14 cellular contexts compared by ENCODE assay signal in the genomic region with DNA sequence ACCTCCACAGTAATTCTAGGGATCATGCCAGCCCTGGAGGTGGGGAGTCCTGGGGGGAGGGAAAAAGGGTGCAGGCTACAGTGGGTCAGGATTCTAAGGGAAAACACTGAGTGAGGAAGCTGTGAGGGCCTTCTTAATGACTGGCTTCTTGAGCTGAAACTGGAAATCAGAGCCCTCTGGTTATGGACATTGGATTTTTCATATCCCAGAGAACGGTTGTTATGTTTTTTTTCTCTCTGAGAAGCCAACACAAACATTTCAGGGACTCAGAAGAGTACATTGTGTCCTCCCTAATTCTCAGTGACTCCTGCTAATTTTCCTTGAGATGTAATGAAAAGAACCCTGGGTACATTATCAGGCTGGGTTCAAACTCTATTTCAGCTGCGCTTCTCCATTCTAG.
A peak's percentile ranks its signal among the peaks of the same experiment; 100 is the strongest.
DNase-seq lines count a peak whose midpoint lies in the region; ATAC-seq, FAIRE-seq and TF ChIP-seq lines count a peak whose summit lies in the region.
"Had no signal": no experiment of that assay in that cellular context is flagged by ENCODE, and none has a peak within 500 bp of the region (broad histone marks: within the 10 kb centered on the region; RNA-seq: fewer than 3 reads in every experiment).

No MANE protein-coding gene starts in this region.

- DNase-seq in PC-3 (no peak), fibroblast of mammary gland (ENCODE audit: low read depth) (peak; percentile 1), pancreas (no peak), hippocampal formation (lab: John Stamatoyannopoulos, UW) (no peak), GM10266 (ENCODE audit: extremely low spot score) (no peak)
- DNase-seq: activated CD4-positive, alpha-beta T cell treated with anti-CD3 and anti-CD28 coated beads for 36 hours; activated naive CD8-positive, alpha-beta T cell treated with anti-CD3 and anti-CD28 coated beads for 36 hours; nucleus accumbens; stimulated activated CD4-positive, alpha-beta T cell treated with anti-CD3 and anti-CD28 coated beads, Interleukin-2, amount 100 ng/mL, for 48 hours had no signal

- no peak for ATAC-seq in PC-3
- peak in 2 of 4 donors; percentile 9 to 15 for ATAC-seq in pancreas
- no peak for ATAC-seq in HG02970 (IDR thresholded peaks at IDR 0.05; ENCODE audit: low FRiP score, unreplicated experiment)
- no peak for ATAC-seq in GM19467 (IDR thresholded peaks at IDR 0.05; ENCODE audit: unreplicated experiment)
- ATAC-seq: activated CD4-positive, alpha-beta T cell treated with anti-CD3 and anti-CD28 coated beads for 36 hours had no signal

- H3K27ac ChIP-seq in 22Rv1 (peak overlapping the region; percentile 81), PC-3 (ENCODE audit: low read length) (peak overlapping the region; percentile 59), pancreas (peak overlapping the region; percentile 40 to 70 (median 44))
- H3K27ac ChIP-seq: BLaER1 treated with 17β-estradiol and CSF1 and Interleukin-3, amounts not matched to agents 10 nM and 100 nM had no signal

- 56 to 70% methylated on average over 2 of the region's 2 CpGs for WGBS in pancreas, 2 donors

- no TSS peak for BruUV-seq in PC-3 (replicated peaks; lab: Mats Ljungman, UMichigan)

- FAIRE-seq in pancreas (lab: Jason Lieb, UNC) = no peak

- H3K27me3 ChIP-seq in PC-3 (ENCODE audit: low read length) (no peaks in the 10 kb centered on the region), pancreas (no peaks in the 10 kb centered on the region)
- H3K27me3 ChIP-seq: BLaER1 treated with 17β-estradiol and CSF1 and Interleukin-3, amounts not matched to agents 10 nM and 100 nM; MG63 had no signal

- intact Hi-C loops in PC-3 (cut with micrococcal nuclease) (loop anchor here (2.0 kb wide), 1 partner anchor 44 kb away; no protein-coding TSS in a partner anchor), pancreas (cut with DNase I) (no loop called here)

- no peak overlapping the region for H3K4me3 ChIP-seq in PC-3 (ENCODE audit: low read length)
- no peak overlapping the region for H3K4me3 ChIP-seq in fibroblast of mammary gland (ENCODE audit: control insufficient read depth, low read depth, low read length)
- no peak overlapping the region for H3K4me3 ChIP-seq in pancreas
- H3K4me3 ChIP-seq: BLaER1 treated with 17β-estradiol and CSF1 and Interleukin-3, amounts not matched to agents 10 nM and 100 nM; MG63 had no signal

- H3K36me3 ChIP-seq in PC-3 (ENCODE audit: low read depth, low read length) = no peaks in the 10 kb centered on the region
- H3K36me3 ChIP-seq in pancreas = no peaks in the 10 kb centered on the region
- H3K36me3 ChIP-seq: BLaER1 treated with 17β-estradiol and CSF1 and Interleukin-3, amounts not matched to agents 10 nM and 100 nM; MG63 had no signal

- H3K9me3 ChIP-seq in PC-3 (ENCODE audit: low read length) = no peaks in the 10 kb centered on the region
- H3K9me3 ChIP-seq in pancreas = no peaks in the 10 kb centered on the region
- H3K9me3 ChIP-seq: MG63 had no signal

- TF ChIP-seq CTCF in 22Rv1 (IDR thresholded peaks at IDR 0.05) (no peak), PC-3 (conservative IDR thresholded peaks at IDR 0.05; ENCODE audit: low read depth, low read length) (no peak), fibroblast of mammary gland (conservative IDR thresholded peaks at IDR 0.05; ENCODE audit: control insufficient read depth, insufficient read depth, low read depth, low read length) (no peak), pancreas (IDR thresholded peaks at IDR 0.05) (no peak), GM10266 (IDR thresholded peaks at IDR 0.05; ENCODE audit: control insufficient read depth, insufficient read depth, low read depth, missing control alignments) (no peak)

- H3K79me2 ChIP-seq in PC-3 (ENCODE audit: low read length) = no peaks in the 10 kb centered on the region

- H3F3A ChIP-seq in PC-3 (ENCODE audit: low read length, unreplicated experiment) = no peaks in the 10 kb centered on the region

- H4K20me1 ChIP-seq in PC-3 (ENCODE audit: low read length) = no peaks in the 10 kb centered on the region
- H4K20me1 ChIP-seq: BLaER1 treated with 17β-estradiol and CSF1 and Interleukin-3, amounts not matched to agents 10 nM and 100 nM had no signal

- CTCF ChIA-PET in PC-3 (lab: Charles Lee) = no interaction called here

- H3K9me2 ChIP-seq in PC-3 (replicated peaks; ENCODE audit: low read length) = no peaks in the 10 kb centered on the region

- H3K4me1 ChIP-seq in PC-3 (ENCODE audit: insufficient read depth, low read length) (peaks cover 30% of the 10 kb centered on the region), pancreas (peaks cover 11 to 16% (median 16%) of the 10 kb centered on the region in 3 donors)
- H3K4me1 ChIP-seq: BLaER1 treated with 17β-estradiol and CSF1 and Interleukin-3, amounts not matched to agents 10 nM and 100 nM had no signal

- H2AFZ ChIP-seq in PC-3 (ENCODE audit: low read length) = no peak overlapping the region

- no peak overlapping the region for H3K4me2 ChIP-seq in PC-3 (ENCODE audit: low read length)
- H3K4me2 ChIP-seq: BLaER1 treated with 17β-estradiol and CSF1 and Interleukin-3, amounts not matched to agents 10 nM and 100 nM had no signal

- POLR2A ChIA-PET in PC-3 (lab: Charles Lee; ENCODE audit: unreplicated experiment) = interaction anchor here (0.5 kb wide), 1 partner anchor 387 kb away, joined by 3 read pairs; no protein-coding TSS in a partner anchor

- no peak overlapping the region for H3K9ac ChIP-seq in PC-3 (ENCODE audit: low read length)
- H3K9ac ChIP-seq: BLaER1 treated with 17β-estradiol and CSF1 and Interleukin-3, amounts not matched to agents 10 nM and 100 nM had no signal
